Comparison of ENCODE assay signal across 8 cellular contexts in the genomic region with DNA sequence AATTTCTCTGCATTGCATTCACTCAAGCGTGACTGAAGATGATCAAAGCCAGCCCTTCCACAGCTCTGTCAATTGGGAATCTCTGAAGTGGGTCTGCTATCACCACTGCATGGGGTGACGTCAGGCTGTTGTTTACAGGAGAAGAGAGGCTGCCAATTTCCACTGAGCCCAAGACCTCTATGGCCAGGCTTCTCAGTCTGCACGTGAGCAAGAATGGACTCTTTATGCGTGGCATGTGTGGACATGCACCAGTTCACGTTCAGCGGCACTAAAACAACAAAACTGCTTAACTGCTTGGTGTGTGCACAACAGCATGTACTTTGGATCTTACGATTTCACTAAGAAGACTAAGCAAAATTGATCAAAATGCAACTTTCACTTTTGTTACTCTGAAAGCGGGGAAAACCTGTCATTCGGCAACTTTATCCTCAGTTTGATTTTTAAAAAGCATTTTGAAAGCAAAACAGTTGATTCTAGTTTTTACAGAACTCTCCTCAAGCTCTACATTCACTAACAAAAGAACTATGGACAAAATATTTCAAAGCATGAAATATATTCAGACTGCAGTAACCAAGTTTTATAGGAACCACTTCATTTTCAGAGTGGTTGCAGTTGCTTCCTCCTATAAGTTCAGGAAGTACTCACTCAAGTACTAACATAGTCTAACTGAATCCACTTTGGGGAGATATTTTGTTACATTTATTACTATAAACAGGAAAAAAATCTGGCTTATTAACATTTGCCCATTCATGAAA.
DNase-seq lines count a peak whose midpoint lies in the region; ATAC-seq and TF ChIP-seq lines count a peak whose summit lies in the region.

No MANE protein-coding gene starts in this region.

- intact Hi-C loops in Right ventricle myocardium inferior (cut with DNase I) = no loop called here
- intact Hi-C loops in cardiac septum (cut with DNase I) = no loop called here

- no peak for TF ChIP-seq CTCF in mesothelial cell of epicardium (IDR thresholded peaks at IDR 0.05; ENCODE audit: unreplicated experiment)

- peak overlapping the region; percentile 95 for H3K27ac Mint-ChIP-seq in activated CD4-positive, alpha-beta T cell treated with anti-CD3 and anti-CD28 coated beads, Interleukin-2, amount 10 ng/mL, durations not matched to agents 7 days and 5 days
- peak overlapping the region; percentile 91 for H3K27ac Mint-ChIP-seq in mesothelial cell of epicardium

- peaks cover 66% of the 10 kb centered on the region for H3K4me1 Mint-ChIP-seq in activated CD4-positive, alpha-beta T cell treated with anti-CD3 and anti-CD28 coated beads, Interleukin-2, amount 10 ng/mL, durations not matched to agents 7 days and 5 days
- H3K4me1 Mint-ChIP-seq in mesothelial cell of epicardium = peaks cover 56% of the 10 kb centered on the region

- H3K9me3 Mint-ChIP-seq in activated CD4-positive, alpha-beta T cell treated with anti-CD3 and anti-CD28 coated beads, Interleukin-2, amount 10 ng/mL, durations not matched to agents 7 days and 5 days = no peaks in the 10 kb centered on the region
- H3K9me3 Mint-ChIP-seq in mesothelial cell of epicardium = no peaks in the 10 kb centered on the region

- ATAC-seq in Right ventricle myocardium inferior (peak; percentile 91), GM18870 (IDR thresholded peaks at IDR 0.05; ENCODE audit: unreplicated experiment) (no peak)

- peak overlapping the region; percentile 66 for H3K27ac ChIP-seq in effector memory CD4-positive, alpha-beta T cell (ENCODE audit: insufficient read depth, low read length, poor library complexity, severe bottlenecking)
- H3K27ac ChIP-seq in substantia nigra (ENCODE audit: low read depth, low read length, poor library complexity, severe bottlenecking) = peak overlapping the region; percentile 83

- H3K36me3 ChIP-seq in effector memory CD4-positive, alpha-beta T cell (ENCODE audit: control insufficient read depth, insufficient read depth, low read length) = no peaks in the 10 kb centered on the region

- peak overlapping the region; percentile 63 for H3K4me3 ChIP-seq in effector memory CD4-positive, alpha-beta T cell (ENCODE audit: insufficient read depth, low read depth, low read length, poor library complexity, severe bottlenecking)

- POLR2A ChIA-PET in activated CD4-positive, alpha-beta T cell treated with anti-CD3 and anti-CD28 coated beads, Interleukin-2, amount 10 ng/mL, durations not matched to agents 7 days and 5 days (lab: Charles Lee) = no interaction called here

- DNase-seq in Right ventricle myocardium inferior (ENCODE audit: missing footprints) = no peak
- no peak for DNase-seq in cardiac septum (ENCODE audit: low spot score)
- DNase-seq in NCI-H2107 (lab: John Stamatoyannopoulos, UW) = peak; percentile 10
- peak; percentile 60 for DNase-seq in activated CD4-positive, alpha-beta T cell treated with anti-CD3 and anti-CD28 coated beads, Interleukin-2, amount 10 ng/mL, durations not matched to agents 7 days and 5 days
- peak in 2 of 3 donors; percentile 9 to 21 for DNase-seq in effector memory CD4-positive, alpha-beta T cell
- no peak for DNase-seq in mesothelial cell of epicardium (ENCODE audit: low spot score in 2 of 2, unreplicated experiment in 2 of 2)
- DNase-seq in substantia nigra (lab: John Stamatoyannopoulos, UW) = peak in 40 of 49 donors; percentile 8 to 86 (median 50)

- no peaks in the 10 kb centered on the region for H3K9me3 ChIP-seq in effector memory CD4-positive, alpha-beta T cell (ENCODE audit: control insufficient read depth, low read length)

- peaks cover 14% of the 10 kb centered on the region for H3K4me1 ChIP-seq in effector memory CD4-positive, alpha-beta T cell (ENCODE audit: control insufficient read depth, insufficient read depth, low read length, poor library complexity, severe bottlenecking)

- no peaks in the 10 kb centered on the region for H3K27me3 ChIP-seq in effector memory CD4-positive, alpha-beta T cell (replicated peaks; ENCODE audit: control insufficient read depth, insufficient read depth, low read length, poor library complexity, severe bottlenecking)

- H3K4me3 Mint-ChIP-seq in activated CD4-positive, alpha-beta T cell treated with anti-CD3 and anti-CD28 coated beads, Interleukin-2, amount 10 ng/mL, durations not matched to agents 7 days and 5 days = peak overlapping the region; percentile 71
- peak overlapping the region; percentile 40 for H3K4me3 Mint-ChIP-seq in mesothelial cell of epicardium

- peaks cover 24% of the 10 kb centered on the region for H3K36me3 Mint-ChIP-seq in activated CD4-positive, alpha-beta T cell treated with anti-CD3 and anti-CD28 coated beads, Interleukin-2, amount 10 ng/mL, durations not matched to agents 7 days and 5 days (ENCODE audit: low read depth)
- peaks cover 15% of the 10 kb centered on the region for H3K36me3 Mint-ChIP-seq in mesothelial cell of epicardium

- H3K27me3 Mint-ChIP-seq in activated CD4-positive, alpha-beta T cell treated with anti-CD3 and anti-CD28 coated beads, Interleukin-2, amount 10 ng/mL, durations not matched to agents 7 days and 5 days = no peaks in the 10 kb centered on the region
- no peaks in the 10 kb centered on the region for H3K27me3 Mint-ChIP-seq in mesothelial cell of epicardium (ENCODE audit: low read depth)

- CTCF ChIA-PET in activated CD4-positive, alpha-beta T cell treated with anti-CD3 and anti-CD28 coated beads, Interleukin-2, amount 10 ng/mL, durations not matched to agents 7 days and 5 days (lab: Charles Lee) = interaction anchor here (2.3 kb wide), 1 partner anchor 21 kb away, joined by 8 read pairs; no protein-coding TSS in a partner anchor

Comparison
In these comparisons a context has a peak if more than half of its experiments do, and no peak if none do; other contexts are left out.
1. DNase-seq: peak in NCI-H2107 (single experiment), activated CD4-positive, alpha-beta T cell treated with anti-CD3 and anti-CD28 coated beads, Interleukin-2, amount 10 ng/mL, durations not matched to agents 7 days and 5 days (single experiment), effector memory CD4-positive, alpha-beta T cell (2 of 3) and substantia nigra (40 of 49); none in Right ventricle myocardium inferior (single experiment), cardiac septum (single experiment) and mesothelial cell of epicardium (0 of 2).